Comparison of ENCODE assay signal across 11 cellular contexts in genomic region chr18:49162226-49162848, GRCh38.
A peak's percentile ranks its signal among the peaks of the same experiment; 100 is the strongest.
DNase-seq lines count a peak whose midpoint lies in the region; ATAC-seq and TF ChIP-seq lines count a peak whose summit lies in the region.
"Had no signal": no experiment of that assay in that cellular context is flagged by ENCODE, and none has a peak within 500 bp of the region (broad histone marks: within the 10 kb centered on the region; RNA-seq: fewer than 3 reads in every experiment).

No MANE protein-coding gene starts in this region.

- no peaks in the 10 kb centered on the region for H3K79me2 ChIP-seq in trophoblast cell (ENCODE audit: control insufficient read depth, insufficient read depth, low read length, poor library complexity)

- WGBS in trophoblast cell (ENCODE audit: extremely low coverage, insufficient coverage, insufficient read length) = no CpG with 5 or more reads among the region's 3 CpGs

- DNase-seq in epithelial cell of proximal tubule (ENCODE audit: low read depth) = no peak
- no peak for DNase-seq in trophoblast cell
- no peak for DNase-seq in activated T-cell treated with anti-CD3 and anti-CD28 coated beads, Interleukin-2, amount 50 U/mL, for 1 hour
- no peak for DNase-seq in kidney glomerular epithelial cell (lab: John Stamatoyannopoulos, UW)
- no peak for DNase-seq in SIG-M5 treated with dmso at 0.1 percent for 504 hours (lab: John Stamatoyannopoulos, UW; ENCODE audit: unreplicated experiment)
- DNase-seq: naive thymus-derived CD8-positive, alpha-beta T cell; NCI-H774 had no signal

- H3K27ac ChIP-seq in trophoblast cell (ENCODE audit: low read depth, low read length) = no peak overlapping the region

- H3K79me1 ChIP-seq in trophoblast cell (ENCODE audit: low read length) = no peaks in the 10 kb centered on the region

- no peak overlapping the region for H2AFZ ChIP-seq in trophoblast cell (ENCODE audit: insufficient read depth, low read length, poor library complexity)

- no peak overlapping the region for H3K4me2 ChIP-seq in trophoblast cell (ENCODE audit: low read length)

- H3K18ac ChIP-seq in trophoblast cell (ENCODE audit: low read length) = no peak overlapping the region

- peak; percentile 50 for ATAC-seq in GM18517 (IDR thresholded peaks at IDR 0.05; ENCODE audit: unreplicated experiment)
- peak; percentile 71 for ATAC-seq in GM21447 (IDR thresholded peaks at IDR 0.05; ENCODE audit: unreplicated experiment)
- peak; percentile 62 for ATAC-seq in HG03196 (IDR thresholded peaks at IDR 0.05; ENCODE audit: unreplicated experiment)
- ATAC-seq: naive thymus-derived CD8-positive, alpha-beta T cell had no signal

- H3K4ac ChIP-seq in trophoblast cell (ENCODE audit: low read depth, low read length) = no peak overlapping the region

- H3K27me3 ChIP-seq in trophoblast cell (ENCODE audit: insufficient read depth, low read length) = no peaks in the 10 kb centered on the region
- H3K27me3 ChIP-seq: ascending aorta had no signal

- no peaks in the 10 kb centered on the region for H3K4me1 ChIP-seq in trophoblast cell (ENCODE audit: control insufficient read depth in 1 of 2, insufficient read depth in 2 of 2, low read length in 2 of 2)

- no peak overlapping the region for H2BK5ac ChIP-seq in trophoblast cell (ENCODE audit: low read depth, low read length, poor library complexity)

- no peaks in the 10 kb centered on the region for H3K9me3 ChIP-seq in trophoblast cell (ENCODE audit: insufficient read depth, low read depth, low read length)

- peak; percentile 19 for TF ChIP-seq CTCF in epithelial cell of proximal tubule (conservative IDR thresholded peaks at IDR 0.05; ENCODE audit: low read depth, low read length)

- no peak overlapping the region for H3K9ac ChIP-seq in trophoblast cell (ENCODE audit: low read length)

- H3K14ac ChIP-seq in trophoblast cell (ENCODE audit: low read length) = no peak overlapping the region

- H3K4me3 ChIP-seq in epithelial cell of proximal tubule (ENCODE audit: low read depth, low read length) (no peak overlapping the region), trophoblast cell (ENCODE audit: low read depth, low read length) (no peak overlapping the region)
- H3K4me3 ChIP-seq: ascending aorta had no signal

- H4K8ac ChIP-seq in trophoblast cell (ENCODE audit: low read depth, low read length) = no peak overlapping the region

- no peak overlapping the region for H2BK120ac ChIP-seq in trophoblast cell (ENCODE audit: insufficient read depth, low read length, poor library complexity)

- H4K12ac ChIP-seq in trophoblast cell (ENCODE audit: low read depth, low read length) = no peak overlapping the region

- H2AK5ac ChIP-seq in trophoblast cell (ENCODE audit: low read length) = no peak overlapping the region

- no peak overlapping the region for H4K91ac ChIP-seq in trophoblast cell (ENCODE audit: low read depth, low read length)

- H3K36me3 ChIP-seq in trophoblast cell (ENCODE audit: control insufficient read depth in 1 of 2, insufficient read depth in 2 of 2, low read length in 2 of 2) = no peaks in the 10 kb centered on the region
- H3K36me3 ChIP-seq: ascending aorta had no signal

- H3K23ac ChIP-seq in trophoblast cell (ENCODE audit: low read length) = no peak overlapping the region

- no peak overlapping the region for H2BK12ac ChIP-seq in trophoblast cell (ENCODE audit: low read length)
